22 cellular contexts compared by ENCODE assay signal in genomic region chr20:25460591-25461280, GRCh38. TPM values are rescaled to one million over a fixed set of nuclear protein-coding genes. Genes with fewer than 3 reads are reported as not detected.
DNase-seq lines count a peak whose midpoint lies in the region; ATAC-seq, FAIRE-seq and TF ChIP-seq lines count a peak whose summit lies in the region.
"Had no signal": no experiment of that assay in that cellular context is flagged by ENCODE, and none has a peak within 500 bp of the region (broad histone marks: within the 10 kb centered on the region; RNA-seq: fewer than 3 reads in every experiment).

No MANE protein-coding gene starts in this region.

- H3K4me3 ChIP-seq in H7 (ENCODE audit: insufficient read depth, low read depth, low read length) (no peak overlapping the region), kidney (ENCODE audit: low read length in 2 of 2) (no peak overlapping the region), osteoblast (ENCODE audit: insufficient read depth, low read length) (no peak overlapping the region), subcutaneous abdominal adipose tissue (ENCODE audit: low read depth in 1 of 5, low read length in 5 of 5) (no peak overlapping the region), esophagus muscularis mucosa (no peak overlapping the region)
- H3K4me3 ChIP-seq: K562 had no signal

- no peak for TF ChIP-seq CTCF in kidney (IDR thresholded peaks at IDR 0.05; ENCODE audit: borderline replicate concordance, extremely low read depth, insufficient read depth)
- no peak for TF ChIP-seq CTCF in osteoblast (IDR thresholded peaks at IDR 0.05; ENCODE audit: extremely low read depth, low read depth, low read length)
- TF ChIP-seq CTCF in esophagus muscularis mucosa (IDR thresholded peaks at IDR 0.05) = no peak

- TF ChIP-seq POLR2A in esophagus muscularis mucosa (IDR thresholded peaks at IDR 0.05; ENCODE audit: low read depth) = no peak

- peaks cover 2% of the 10 kb centered on the region for H4K20me1 ChIP-seq in osteoblast (ENCODE audit: insufficient read depth, low read length)

- no peak for TF ChIP-seq EP300 in esophagus muscularis mucosa (IDR thresholded peaks at IDR 0.05)

- H3K9me3 ChIP-seq in kidney (ENCODE audit: control insufficient read depth in 1 of 2, low read length in 2 of 2) (no peaks in the 10 kb centered on the region), osteoblast (ENCODE audit: low read depth, low read length) (no peaks in the 10 kb centered on the region), subcutaneous abdominal adipose tissue (ENCODE audit: control insufficient read depth in 5 of 5, low read length in 5 of 5) (no peaks in the 10 kb centered on the region), esophagus muscularis mucosa (no peaks in the 10 kb centered on the region)

- H3K79me2 ChIP-seq in osteoblast (ENCODE audit: insufficient read depth, low read length) = no peaks in the 10 kb centered on the region

- no peaks in the 10 kb centered on the region for H3K27me3 ChIP-seq in H7 (ENCODE audit: control insufficient read depth, insufficient read depth, low read length)
- no peaks in the 10 kb centered on the region for H3K27me3 ChIP-seq in osteoblast (ENCODE audit: insufficient read depth, low read length)
- H3K27me3 ChIP-seq in subcutaneous abdominal adipose tissue (ENCODE audit: control insufficient read depth in 5 of 5, insufficient read depth in 4 of 5, low read length in 5 of 5) = no peaks in the 10 kb centered on the region
- H3K27me3 ChIP-seq in esophagus muscularis mucosa = no peaks in the 10 kb centered on the region

- 94% methylated on average over 16 of the region's 19 CpGs for WGBS in esophagus muscularis mucosa

- no peak overlapping the region for H3K9ac ChIP-seq in kidney (ENCODE audit: low read length in 2 of 2)
- H3K9ac ChIP-seq in subcutaneous abdominal adipose tissue (ENCODE audit: low read length in 5 of 5) = no peak overlapping the region

- intact Hi-C loops in kidney (cut with DNase I) = no loop called here
- intact Hi-C loops in esophagus muscularis mucosa (cut with DNase I) = no loop called here

- H3K4me1 ChIP-seq in kidney (ENCODE audit: control insufficient read depth in 1 of 2, insufficient read depth in 1 of 2, low read depth in 1 of 2, low read length in 2 of 2) (no peaks in the 10 kb centered on the region), osteoblast (ENCODE audit: insufficient read depth, low read length) (no peaks in the 10 kb centered on the region), subcutaneous abdominal adipose tissue (ENCODE audit: control insufficient read depth in 5 of 5, insufficient read depth in 5 of 5, low read length in 5 of 5) (peaks cover 1 to 58% (median 19%) of the 10 kb centered on the region in 5 donors), esophagus muscularis mucosa (no peaks in the 10 kb centered on the region)

- peaks cover 19% of the 10 kb centered on the region for H3K36me3 ChIP-seq in H7 (replicated peaks; ENCODE audit: control insufficient read depth, insufficient read depth, low read length)
- peaks cover 8 to 35% of the 10 kb centered on the region in 2 donors for H3K36me3 ChIP-seq in kidney (ENCODE audit: control insufficient read depth in 1 of 2, insufficient read depth in 2 of 2, low read length in 2 of 2)
- peaks cover 11% of the 10 kb centered on the region for H3K36me3 ChIP-seq in osteoblast (ENCODE audit: insufficient read depth, low read length)
- H3K36me3 ChIP-seq in subcutaneous abdominal adipose tissue (ENCODE audit: control insufficient read depth in 5 of 5, insufficient read depth in 5 of 5, low read length in 5 of 5) = peaks cover 0 to 14% (median 7%) of the 10 kb centered on the region in 5 donors
- peaks cover under 1 to 65% (median 15%) of the 10 kb centered on the region in 4 donors for H3K36me3 ChIP-seq in esophagus muscularis mucosa

- no peak overlapping the region for H3K4me2 ChIP-seq in osteoblast (ENCODE audit: insufficient read depth, low read length)

- DNase-seq in H7 (peak; percentile 28), kidney (peak; percentile 66), osteoblast (ENCODE audit: insufficient read length, low spot score, missing footprints) (peak; percentile 25), NCI-H526 (lab: John Stamatoyannopoulos, UW) (no peak), esophagus muscularis mucosa (ENCODE audit: extremely low spot score) (no peak)
- DNase-seq: Calu3; CD8-positive, alpha-beta memory T cell; DMS79 treated with DMSO at 0.1 percent for 48 hours; Kasumi-1; NCI-H1092 treated with DMSO at 0.1 percent for 48 hours; NCI-H1436; NCI-H187; NCI-H2171 treated with DMSO at 0.1 percent for 48 hours; NCI-H446; NCI-H524 treated with DMSO at 0.1 percent for 48 hours; Right ventricle myocardium superior; RPMI8226 had no signal

- FAIRE-seq in kidney (lab: Jason Lieb, UNC) = no peak
- FAIRE-seq: GM18507, K562 had no signal

- no peak overlapping the region for H2AFZ ChIP-seq in osteoblast (ENCODE audit: low read length)

- ATAC-seq in HG03175 (IDR thresholded peaks at IDR 0.05; ENCODE audit: unreplicated experiment) = no peak
- ATAC-seq in HG03460 (IDR thresholded peaks at IDR 0.05; ENCODE audit: unreplicated experiment) = no peak
- ATAC-seq: K562 had no signal

- H3K27ac ChIP-seq in kidney (ENCODE audit: low read depth in 2 of 2, low read length in 2 of 2) (no peak overlapping the region), osteoblast (ENCODE audit: low read depth, low read length) (no peak overlapping the region), subcutaneous abdominal adipose tissue (ENCODE audit: low read depth, low read length) (peak overlapping the region; percentile 37), esophagus muscularis mucosa (replicated peaks in 1 of 4) (no peak overlapping the region)

RNA-seq across cellular contexts. Expression of gene GINS1, which starts 53.3 kb away (rescaled TPM):
- total RNA-seq in H7 (2014; rRNA removed; shearing (Covaris generic)) = 46.6 and 48.9 TPM in 2 replicates
- total RNA-seq in kidney (2.4 TPM), osteoblast (2.2 and 2.4 TPM in 2 replicates), esophagus muscularis mucosa (under 1 TPM; 0.33 to 0.63 (median 0.47) TPM)
- 1.1 TPM for polyA plus RNA-seq in kidney (ENCODE audit: insufficient read depth, low read depth, low replicate concordance)

Comparison
In these comparisons a context has a peak if more than half of its experiments do, and no peak if none do; other contexts are left out.
1. DNase-seq: peak in H7 (single experiment), kidney (single experiment) and osteoblast (single experiment); none in NCI-H526 (0 of 2) and esophagus muscularis mucosa (single experiment).
2. RNA of gene GINS1, which starts 53.3 kb away (total RNA-seq): 46.6 to 48.9 TPM in H7; 2.4 TPM in kidney (single experiment), 2.2 to 2.4 TPM in osteoblast and 0.33 to 0.63 TPM in esophagus muscularis mucosa; every median in the first group is over 10 times any median in the second.